ENCODE assay signal across 16 cellular contexts in the genomic region with DNA sequence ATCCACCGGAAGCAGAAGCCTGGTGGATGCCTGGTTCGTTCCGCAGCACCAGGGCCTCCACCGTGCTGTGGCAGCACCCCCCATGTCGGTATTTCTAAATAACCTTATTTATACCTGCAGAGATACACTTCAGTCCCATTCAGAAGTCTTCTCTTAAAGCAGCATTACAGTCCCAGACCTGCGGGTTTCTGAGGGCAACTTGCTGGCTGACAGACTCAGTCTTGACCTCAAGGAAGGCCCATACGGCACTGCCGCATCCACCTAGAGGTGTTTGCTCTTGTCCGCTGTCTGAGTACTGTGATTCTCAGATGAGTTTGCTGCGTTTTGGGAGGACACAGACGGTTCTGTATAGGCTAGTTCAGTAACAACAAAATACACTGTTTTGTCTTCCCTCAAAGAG. TPM values are rescaled to one million over a fixed set of nuclear protein-coding genes. Genes with fewer than 3 reads are reported as not detected.
DNase-seq lines count a peak whose midpoint lies in the region; ATAC-seq and TF ChIP-seq lines count a peak whose summit lies in the region.
"Had no signal": no experiment of that assay in that cellular context is flagged by ENCODE, and none has a peak within 500 bp of the region (broad histone marks: within the 10 kb centered on the region; RNA-seq: fewer than 3 reads in every experiment).

No MANE protein-coding gene starts in this region.

- H3K9me3 Mint-ChIP-seq in Calu3 (ENCODE audit: low read depth, unreplicated experiment) = no peaks in the 10 kb centered on the region
- H3K9me3 Mint-ChIP-seq: IgD-negative memory B cell had no signal

- H3K4me3 Mint-ChIP-seq in Calu3 (ENCODE audit: low read depth, unreplicated experiment) = no peak overlapping the region

- TF ChIP-seq CTCF in Calu3 (IDR thresholded peaks at IDR 0.05; ENCODE audit: unreplicated experiment) = no peak

- DNase-seq in posterior vena cava (ENCODE audit: low spot score) = peak; percentile 41
- DNase-seq in AML-193 (lab: John Stamatoyannopoulos, UW) = no peak
- DNase-seq in NK-92 (lab: John Stamatoyannopoulos, UW; ENCODE audit: unreplicated experiment) = no peak
- no peak for DNase-seq in Calu3
- DNase-seq: DMS153, EL, HCEC 1CT, NCI-H1417 treated with DMSO at 0.1 percent for 48 hours, NCI-H2029 treated with DMSO at 0.1 percent for 48 hours, NCI-H510A, OCI-M1, RPMI8226 had no signal

- intact Hi-C loops in posterior vena cava (cut with DNase I) = no loop called here
- intact Hi-C loops in Calu3 (cut with micrococcal nuclease; ENCODE audit: unreplicated experiment) = no loop called here

- no peak overlapping the region for H3K27ac Mint-ChIP-seq in Calu3 (ENCODE audit: unreplicated experiment)

- ATAC-seq in GM18519 (IDR thresholded peaks at IDR 0.05; ENCODE audit: low FRiP score, unreplicated experiment) = peak; percentile 6
- peak; percentile 5 for ATAC-seq in HG02623 (IDR thresholded peaks at IDR 0.05; ENCODE audit: unreplicated experiment)
- peak; percentile 5 for ATAC-seq in HG03520 (IDR thresholded peaks at IDR 0.05; ENCODE audit: unreplicated experiment)

- CTCF ChIA-PET in Calu3 (lab: Charles Lee) = no interaction called here

- BruUV-seq in Calu3 (replicated peaks; lab: Mats Ljungman, UMichigan) = no TSS peak

- H3K4me1 Mint-ChIP-seq in Calu3 (ENCODE audit: low read depth, unreplicated experiment) = no peaks in the 10 kb centered on the region

- peaks cover 5% of the 10 kb centered on the region for H3K36me3 Mint-ChIP-seq in Calu3 (ENCODE audit: insufficient read depth, unreplicated experiment)

- no peaks in the 10 kb centered on the region for H3K27me3 Mint-ChIP-seq in Calu3 (ENCODE audit: unreplicated experiment)
- H3K27me3 Mint-ChIP-seq: IgD-negative memory B cell had no signal

RNA-seq across cellular contexts. Expression of a gene that starts 16.9 kb away (rescaled TPM):
- total RNA-seq in posterior vena cava = under 1 TPM in 1 of 2 donors, not detected in 1; 0.29 TPM
- total RNA-seq in Calu3 (2022) = not detected in 2 replicates
